Comparison of ENCODE assay signal across 14 cellular contexts in the genomic region with DNA sequence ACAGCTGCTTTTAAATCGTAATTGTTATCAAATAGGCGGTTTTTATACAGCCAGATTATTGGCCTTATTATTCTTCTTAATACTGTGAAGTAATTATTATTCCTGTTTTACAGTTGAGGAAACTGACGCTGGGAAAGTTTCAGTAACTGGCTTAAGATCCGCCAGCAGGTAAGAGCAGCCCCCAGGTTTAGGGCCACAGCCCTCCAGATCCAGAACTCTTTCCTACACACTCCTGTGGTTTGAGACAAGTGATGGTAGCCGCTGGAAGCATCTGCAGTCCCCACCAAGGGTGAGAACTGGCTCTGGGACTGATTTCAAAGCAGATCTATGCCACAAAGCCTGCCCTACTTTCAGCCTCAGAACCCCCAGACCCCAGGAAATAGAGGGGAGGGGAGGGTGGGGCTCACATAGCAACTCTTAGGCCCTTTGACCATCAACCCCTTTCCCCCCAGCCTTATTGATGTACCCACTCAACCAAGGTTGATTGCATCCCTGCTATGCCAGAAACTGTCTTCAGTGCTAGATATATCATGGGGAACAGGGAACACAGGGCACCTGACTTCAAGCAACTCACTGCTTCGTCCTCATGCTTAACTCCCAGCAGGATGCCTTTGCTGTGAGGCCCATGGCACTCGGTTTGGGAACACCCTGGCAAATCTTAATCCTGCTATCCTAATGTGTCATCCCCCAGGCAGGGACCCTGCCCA. TPM values are rescaled to one million over a fixed set of nuclear protein-coding genes. Genes with fewer than 3 reads are reported as not detected.
A peak's percentile ranks its signal among the peaks of the same experiment; 100 is the strongest.
DNase-seq lines count a peak whose midpoint lies in the region; ATAC-seq, FAIRE-seq and TF ChIP-seq lines count a peak whose summit lies in the region.
"Had no signal": no experiment of that assay in that cellular context is flagged by ENCODE, and none has a peak within 500 bp of the region (broad histone marks: within the 10 kb centered on the region; RNA-seq: fewer than 3 reads in every experiment).

No MANE protein-coding gene starts in this region.

- DNase-seq in HepG2 (ENCODE audit: low spot score) (no peak), right lobe of liver (no peak), K562 (ENCODE audit: extremely low read depth in 1 of 4, low spot score in 3 of 4) (no peak), neural crest cell (ENCODE audit: low read depth, low spot score) (no peak), ureter (ENCODE audit: low spot score) (peak; percentile 36), COLO668 (lab: John Stamatoyannopoulos, UW; ENCODE audit: unreplicated experiment) (no peak)
- DNase-seq: effector memory CD4-positive, alpha-beta T cell had no signal

- H3K9ac ChIP-seq in HepG2 (ENCODE audit: insufficient read depth, low read depth, low read length) (no peak overlapping the region), K562 (ENCODE audit: insufficient read depth in 1 of 2, low read depth in 2 of 2, low read length in 2 of 2) (no peak overlapping the region; a peak in 1 of 4 replicates)

- TF ChIP-seq CTCF in HepG2 (CRISPR knock-in tag; IDR thresholded peaks at IDR 0.05), result no peak
- no peak for TF ChIP-seq CTCF in right lobe of liver (IDR thresholded peaks at IDR 0.05)
- TF ChIP-seq CTCF in K562 (IDR thresholded peaks at IDR 0.05 in 2 of 3, conservative IDR thresholded peaks at IDR 0.05 in 1 of 3; ENCODE audit: insufficient read depth in 2 of 3, low read depth in 1 of 3, low read length in 3 of 3), result no peak
- TF ChIP-seq CTCF in neural crest cell (conservative IDR thresholded peaks at IDR 0.05), result no peak

- peak overlapping the region; percentile 56 for H3K4me3 Mint-ChIP-seq in neural crest cell

- H3K27me3 ChIP-seq in HepG2 (ENCODE audit: control insufficient read depth in 1 of 2, insufficient read depth in 2 of 2, low read length in 2 of 2) (peaks cover 12 to 56% of the 10 kb centered on the region in 2 experiments; a peak in 4 of 5 replicates), right lobe of liver (peaks cover 0 to 8% of the 10 kb centered on the region in 2 donors), K562 (ENCODE audit: control insufficient read depth in 2 of 2, insufficient read depth in 2 of 2, low read length in 2 of 2) (peaks cover 36 to 63% of the 10 kb centered on the region in 2 experiments; a peak in 4 of 5 replicates)

- TF ChIP-seq EP300 in HepG2 (IDR thresholded peaks at IDR 0.05; ENCODE audit: low read depth in 2 of 2, low read length in 2 of 2), result no peak
- TF ChIP-seq EP300 in HepG2 (CRISPR knock-in tag; IDR thresholded peaks at IDR 0.05; ENCODE audit: borderline replicate concordance), result no peak
- TF ChIP-seq EP300 in K562 (IDR thresholded peaks at IDR 0.05; ENCODE audit: low read length), result no peak

- H2AFZ ChIP-seq in HepG2 (ENCODE audit: low read length) (no peak overlapping the region), K562 (ENCODE audit: low read depth, low read length) (no peak overlapping the region)

- peaks cover 25% of the 10 kb centered on the region for H3K4me1 Mint-ChIP-seq in neural crest cell

- FAIRE-seq in HepG2 (lab: Jason Lieb, UNC) (no peak), K562 (lab: Jason Lieb, UNC) (peak; percentile 32)
- FAIRE-seq: astrocyte had no signal

- no peaks in the 10 kb centered on the region for H3K36me3 Mint-ChIP-seq in neural crest cell (ENCODE audit: low read depth)
- H3K36me3 Mint-ChIP-seq: activated naive CD4-positive, alpha-beta T cell treated with anti-CD3 and anti-CD28 coated beads, Interleukin-2, amount 50 U/mL, for 72 hours had no signal

- no peak overlapping the region for H3K27ac Mint-ChIP-seq in neural crest cell (ENCODE audit: unreplicated experiment)
- H3K27ac Mint-ChIP-seq: activated naive CD4-positive, alpha-beta T cell treated with anti-CD3 and anti-CD28 coated beads, Interleukin-2, amount 50 U/mL, for 72 hours had no signal

- no peak overlapping the region for H3K27ac ChIP-seq in HepG2 (ENCODE audit: extremely low read length, insufficient read depth, low read length)
- H3K27ac ChIP-seq in right lobe of liver, result no peak overlapping the region
- no peak overlapping the region for H3K27ac ChIP-seq in K562 (ENCODE audit: extremely low read depth, low read depth, low read length)

- CTCF ChIA-PET in HepG2 (lab: Yijun Ruan, JAX; ENCODE audit: low intra/inter-chr PET ratio, low total read pairs), result interaction anchor here (1.6 to 2.3 kb wide), 2 partner anchors 76 to 284 kb away, joined by 5 to 10 read pairs; no protein-coding TSS in a partner anchor
- CTCF ChIA-PET in K562 (lab: Yijun Ruan, JAX; ENCODE audit: low intra/inter-chr PET ratio), result interaction anchor here (0.8 to 2.4 kb wide), 3 partner anchors 75 to 284 kb away, joined by 3 to 10 read pairs (median 10); no protein-coding TSS in a partner anchor

- H3K4me3 ChIP-seq in HepG2 (replicated peaks in 1 of 3; ENCODE audit: insufficient read depth in 1 of 3, low read depth in 2 of 3, low read length in 3 of 3) (no peak overlapping the region), right lobe of liver (no peak overlapping the region), K562 (no peak overlapping the region)
- H3K4me3 ChIP-seq: GM12878, mucosa of descending colon had no signal

- TF ChIP-seq POLR2A in HepG2 (IDR thresholded peaks at IDR 0.05; ENCODE audit: insufficient read depth in 1 of 2, low read depth in 2 of 2, low read length in 2 of 2) (no peak), right lobe of liver (IDR thresholded peaks at IDR 0.05) (no peak), K562 (conservative IDR thresholded peaks at IDR 0.05) (no peak)

- no peak overlapping the region for H3K4me2 ChIP-seq in HepG2 (ENCODE audit: low read depth, low read length)
- no peak overlapping the region for H3K4me2 ChIP-seq in K562 (ENCODE audit: insufficient read depth, low read length)

- intact Hi-C loops in HepG2 (cut with micrococcal nuclease; ENCODE audit: unreplicated experiment) (loop anchor here (10.0 kb wide), 1 partner anchor 285 kb away; no protein-coding TSS in a partner anchor), right lobe of liver (cut with DNase I) (loop anchor here in 1 of 2 donors (10.0 kb wide), 1 partner anchor 305 kb away; no protein-coding TSS in a partner anchor), K562 (cut with micrococcal nuclease) (loop anchor here (1.0 to 10.0 kb wide), 2 partner anchors 284 to 665 kb away; no protein-coding TSS in a partner anchor)

- H3K36me3 ChIP-seq in HepG2 (replicated peaks in 1 of 2; ENCODE audit: control insufficient read depth in 1 of 2, insufficient read depth in 2 of 2, low read length in 2 of 2) (no peaks in the 10 kb centered on the region), right lobe of liver (no peaks in the 10 kb centered on the region), K562 (ENCODE audit: control insufficient read depth, insufficient read depth, low read length) (no peaks in the 10 kb centered on the region)
- H3K36me3 ChIP-seq: left ventricle myocardium inferior had no signal

- ATAC-seq in HepG2, result no peak
- no peak for ATAC-seq in right lobe of liver
- no peak for ATAC-seq in K562
- ATAC-seq in GM18870 (IDR thresholded peaks at IDR 0.05; ENCODE audit: unreplicated experiment), result no peak
- no peak for ATAC-seq in activated CD4-positive, CD25-positive, alpha-beta regulatory T cell treated with anti-CD3 and anti-CD28 coated beads, Interleukin-2, amount 50 U/mL, for 24 hours

- H3K9me3 ChIP-seq in HepG2 (ENCODE audit: low read length) (no peaks in the 10 kb centered on the region), right lobe of liver (no peaks in the 10 kb centered on the region), K562 (replicated peaks; ENCODE audit: control insufficient read depth, insufficient read depth, low read depth, low read length) (no peaks in the 10 kb centered on the region)
- H3K9me3 ChIP-seq: left ventricle myocardium inferior, mucosa of descending colon had no signal

- in situ Hi-C loops in HepG2 (cut with HindIII; ENCODE audit: extremely low pct_ligation_motif_present, low pct_unique_long_range_greater_than_20kb) (loop anchor here (5.0 kb wide), 1 partner anchor 307 kb away; no protein-coding TSS in a partner anchor), K562 (cut with MboI) (no loop called here)

- 0 out of 2 replicates have a peak, but pooled peaks cover 3% of the 10 kb centered on the region for H4K20me1 ChIP-seq in HepG2 (ENCODE audit: insufficient read depth, low read length)
- H4K20me1 ChIP-seq in K562 (replicated peaks; ENCODE audit: control insufficient read depth, insufficient read depth, low read length), result peaks cover 5% of the 10 kb centered on the region; the same call in 1 of the 2 replicates

- H3K79me2 ChIP-seq in HepG2 (ENCODE audit: insufficient read depth, low read length), result no peaks in the 10 kb centered on the region
- no peaks in the 10 kb centered on the region for H3K79me2 ChIP-seq in K562 (ENCODE audit: control insufficient read depth, insufficient read depth, low read length)

- no peaks in the 10 kb centered on the region for H3K9me3 Mint-ChIP-seq in neural crest cell
- H3K9me3 Mint-ChIP-seq: activated naive CD4-positive, alpha-beta T cell treated with anti-CD3 and anti-CD28 coated beads, Interleukin-2, amount 50 U/mL, for 72 hours had no signal

- WGBS in HepG2 (ENCODE audit: low lambda C conversion rate), result 14% methylated on average over 6 of the region's 7 CpGs
- 34% methylated on average over 4 of the region's 7 CpGs for WGBS in right lobe of liver (ENCODE audit: insufficient coverage, low coverage, low lambda C conversion rate, missing lambda C conversion rate)
- WGBS in K562 (ENCODE audit: insufficient coverage, low coverage, missing lambda C conversion rate), result 8% methylated on average over 7 of the region's 7 CpGs

- peaks cover 68% of the 10 kb centered on the region for H3K27me3 Mint-ChIP-seq in neural crest cell (ENCODE audit: low read depth)

- no peaks in the 10 kb centered on the region for H3K9me1 ChIP-seq in K562 (ENCODE audit: control insufficient read depth, insufficient read depth, low read length)

- TF ChIP-seq RAD21 in HepG2 (CRISPR knock-in tag; IDR thresholded peaks at IDR 0.05), result no peak
- TF ChIP-seq RAD21 in K562 (CRISPR knock-in tag; conservative IDR thresholded peaks at IDR 0.05 in 1 of 2, IDR thresholded peaks at IDR 0.05 in 1 of 2), result no peak

- H3K4me1 ChIP-seq in HepG2 (ENCODE audit: insufficient read depth, low read length) (peaks cover 21% of the 10 kb centered on the region), right lobe of liver (peaks cover 0 to 16% (median 0%) of the 10 kb centered on the region in 4 donors), K562 (replicated peaks in 1 of 2; ENCODE audit: control insufficient read depth in 2 of 2, insufficient read depth in 2 of 2, low read length in 2 of 2) (peaks cover 4 to 28% of the 10 kb centered on the region in 2 experiments; a peak in 4 of 5 replicates)

- no TSS peak for BruUV-seq in HepG2 (replicated peaks; lab: Mats Ljungman, UMichigan)
- no TSS peak for BruUV-seq in K562 (replicated peaks; lab: Mats Ljungman, UMichigan)

- POLR2A ChIA-PET in HepG2 (lab: Yijun Ruan, JAX), result no interaction called here
- POLR2A ChIA-PET in K562 (lab: Yijun Ruan, JAX), result interaction anchor here (0.6 kb wide), 1 partner anchor 59 kb away, joined by 4 read pairs; no protein-coding TSS in a partner anchor

RNA-seq across cellular contexts. Expression of a gene that starts 2.9 kb away (rescaled TPM):
- total RNA-seq in HepG2 (2016; rRNA removed; fragmentation: Illumina TruSeq; extraction: Trizol), result 0.07 TPM in 1 of 2 replicates, not detected in the other
- not detected in 2 replicates for total RNA-seq in HepG2 (2016; cell fraction: cytosol; rRNA removed; fragmentation: Illumina TruSeq; extraction: Trizol; ENCODE audit: low read depth)
- total RNA-seq in HepG2 (2016; cell fraction: insoluble cytoplasmic fraction; rRNA removed; fragmentation: Illumina TruSeq; extraction: Trizol), result 0.04 TPM in 1 of 2 replicates, not detected in the other
- total RNA-seq in HepG2 (2016; cell fraction: membrane; rRNA removed; fragmentation: Illumina TruSeq; extraction: Trizol), result not detected in 2 replicates
- 0.06 TPM in 2 replicates for total RNA-seq in HepG2 (2016; cell fraction: nucleus; rRNA removed; fragmentation: Illumina TruSeq; extraction: Trizol)
- 0.07 and 0.13 TPM in 2 replicates for polyA plus RNA-seq in HepG2 (2011; rRNA removed)
- polyA plus RNA-seq in HepG2 (2011; cell fraction: cytosol; rRNA removed), result 0.05 and 0.08 TPM in 2 replicates
- 0.21 and 0.24 TPM in 2 replicates for polyA plus RNA-seq in HepG2 (2011; cell fraction: nucleus; rRNA removed)
- 0.13 and 0.21 TPM in 2 replicates for polyA plus RNA-seq in HepG2 (2012)
- not detected in 2 replicates for polyA plus RNA-seq in HepG2 (2016; cell fraction: cytosol; fragmentation: Illumina TruSeq; extraction: Trizol; ENCODE audit: low read depth)
- polyA plus RNA-seq in HepG2 (2016; cell fraction: insoluble cytoplasmic fraction; fragmentation: Illumina TruSeq; extraction: Trizol; ENCODE audit: low read depth), result 0.04 TPM in 1 of 2 replicates, not detected in the other
- 0.02 TPM in 1 of 2 replicates, not detected in the other for polyA plus RNA-seq in HepG2 (2016; cell fraction: membrane; fragmentation: Illumina TruSeq; extraction: Trizol; ENCODE audit: low read depth)
- 0.07 and 0.16 TPM in 2 replicates for polyA plus RNA-seq in HepG2 (2016; cell fraction: nucleus; fragmentation: Illumina TruSeq; extraction: Trizol; ENCODE audit: insufficient read depth, low read depth)
- polyA minus RNA-seq in HepG2 (2011; rRNA and poly(A)+ RNA removed; ENCODE audit: low replicate concordance), result 0.38 and 7.2 TPM in 2 replicates
- 0.10 TPM in 1 of 2 replicates, not detected in the other for polyA minus RNA-seq in HepG2 (2011; cell fraction: cytosol; rRNA and poly(A)+ RNA removed)
- 0.12 and 0.13 TPM in 2 replicates for polyA minus RNA-seq in HepG2 (2011; cell fraction: nucleus; rRNA and poly(A)+ RNA removed)
- 1 to 10 TPM; 1.0 to 6.2 (median 2.1) TPM for total RNA-seq in right lobe of liver
- total RNA-seq in K562 (2011; cell fraction: chromatin; rRNA removed; ENCODE audit: low replicate concordance), result 1.5 and 4.5 TPM in 2 replicates
- total RNA-seq in K562 (2011; cell fraction: nucleolus; rRNA removed), result 3.7 and 5.2 TPM in 2 replicates
- total RNA-seq in K562 (2011; cell fraction: nucleoplasm; rRNA removed), result 3.3 and 3.7 TPM in 2 replicates
- total RNA-seq in K562 (2014; rRNA removed), result 5.0 and 6.5 TPM in 2 replicates
- 1.7 and 2.1 TPM in 2 replicates for total RNA-seq in K562 (2014; rRNA removed; fragmentation: Illumina TruSeq; extraction: Trizol)
- 2.0 and 2.5 TPM in 2 replicates for total RNA-seq in K562 (2015; rRNA removed; fragmentation: Illumina TruSeq; extraction: Trizol)
- total RNA-seq in K562 (2021), result 7.6 and 8.4 TPM in 2 replicates
- 1.1 and 1.9 TPM in 2 replicates for polyA plus RNA-seq in K562 (2011; rRNA removed)
- polyA plus RNA-seq in K562 (2011; cell fraction: cytosol; rRNA removed), result 1.7 and 2.5 TPM in 2 replicates
- 4.6 and 5.8 TPM in 2 replicates for polyA plus RNA-seq in K562 (2011; cell fraction: nucleus; rRNA removed)
- 7.0 and 71.7 TPM in 2 replicates for polyA plus RNA-seq in K562 (2012)
- polyA plus RNA-seq in K562 (2014; fragmentation: Illumina TruSeq; extraction: Trizol), result 5.4 and 7.2 TPM in 2 replicates
- under 1 TPM; 0.10 to 0.11 TPM for polyA plus RNA-seq in K562 (2014; fragmentation: Nextera tagmentation; extraction: Ambion mirVana)
- polyA plus RNA-seq in K562 (2014; rRNA removed), result 5.7 TPM in 2 replicates
- polyA minus RNA-seq in K562 (2011; rRNA and poly(A)+ RNA removed), result 0.57 and 0.95 TPM in 2 replicates
- polyA minus RNA-seq in K562 (2011; cell fraction: cytosol; rRNA and poly(A)+ RNA removed), result 1.2 and 1.5 TPM in 2 replicates
- 1.1 and 1.3 TPM in 2 replicates for polyA minus RNA-seq in K562 (2011; cell fraction: nucleus; rRNA and poly(A)+ RNA removed)
- total RNA-seq in neural crest cell, result 1.3 TPM in 2 replicates
- total RNA-seq in ureter, result 61.8 TPM
- total RNA-seq: activated naive CD4-positive, alpha-beta T cell treated with anti-CD3 and anti-CD28 coated beads, Interleukin-2, amount 50 U/mL, for 72 hours had no signal
